In genomic region chrX:48918303-48918643, GRCh38 we compare ENCODE assay signal across 1 cellular context.
TF ChIP-seq lines count a peak whose summit lies in the region.

No MANE protein-coding gene starts in this region.

TF ChIP-seq in HepG2, 621 proteins besides CTCF, POLR2A, EP300 and RAD21:
- TF ChIP-seq RFXAP (CRISPR knock-in tag; IDR thresholded peaks at IDR 0.05; ENCODE audit: borderline replicate concordance) (no peak), HOXA9 (CRISPR knock-in tag; IDR thresholded peaks at IDR 0.05; ENCODE audit: borderline replicate concordance) (0 out of 2 replicates have a peak, but pooled peaks have one; percentile 23), HMGXB4 (CRISPR knock-in tag; IDR thresholded peaks at IDR 0.05; ENCODE audit: borderline replicate concordance in 1 of 2, low read depth in 1 of 2) (0 out of 4 replicates have a peak, but pooled peaks of 1 of the 2 experiments have one; percentile 14), KMT2A (CRISPR knock-in tag; IDR thresholded peaks at IDR 0.05) (no peak), ZIK1 (CRISPR knock-in tag; IDR thresholded peaks at IDR 0.05; ENCODE audit: borderline replicate concordance, low read depth) (no peak), ZNF841 (CRISPR knock-in tag; IDR thresholded peaks at IDR 0.05; ENCODE audit: borderline replicate concordance) (0 out of 2 replicates have a peak, but pooled peaks have one; percentile 27), MXD3 (CRISPR knock-in tag; IDR thresholded peaks at IDR 0.05) (no peak), FOXO4 (CRISPR knock-in tag; conservative IDR thresholded peaks at IDR 0.05) (no peak), SP2 (CRISPR knock-in tag; IDR thresholded peaks at IDR 0.05) (no peak)
